Comparison of ENCODE assay signal across 8 cellular contexts in the genomic region with DNA sequence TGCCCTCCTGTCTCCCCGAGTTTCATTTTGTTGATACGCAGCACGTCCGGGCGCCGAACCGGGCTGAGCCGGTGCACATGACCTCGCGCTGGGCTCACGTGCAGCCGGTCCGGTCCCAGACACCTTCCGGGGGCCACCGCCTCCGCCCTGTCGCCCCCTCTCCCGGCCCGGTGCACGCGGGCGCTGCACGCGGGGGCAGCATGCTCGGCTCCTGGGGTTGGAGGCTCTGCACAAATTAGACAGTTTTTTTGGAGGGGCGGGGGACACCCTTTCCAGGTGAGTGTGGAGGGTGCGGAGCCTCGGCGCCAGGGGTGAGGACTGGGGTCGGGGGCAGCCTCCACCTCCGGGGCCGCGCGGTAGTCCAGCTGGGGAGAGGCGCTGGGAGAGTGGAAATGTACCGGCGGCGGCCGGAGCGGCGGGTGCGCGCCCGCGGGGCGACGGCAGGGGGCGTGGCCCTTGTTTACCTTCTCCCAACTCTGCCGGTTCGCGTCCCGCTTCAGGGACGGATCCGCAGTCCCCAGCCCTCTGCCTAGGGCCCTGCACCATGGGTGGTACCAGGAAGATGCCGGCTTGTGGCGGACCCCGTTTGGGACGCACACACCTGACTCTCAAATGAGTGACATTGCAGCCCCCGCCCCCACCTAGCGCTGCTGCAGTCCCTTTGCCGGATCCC. TPM values are rescaled to one million over a fixed set of nuclear protein-coding genes. Genes with fewer than 3 reads are reported as not detected.
A peak's percentile ranks its signal among the peaks of the same experiment; 100 is the strongest.
DNase-seq lines count a peak whose midpoint lies in the region; ATAC-seq and TF ChIP-seq lines count a peak whose summit lies in the region.

No MANE protein-coding gene starts in this region.

- peak overlapping the region; percentile 55 for H2BK15ac ChIP-seq in neuronal stem cell (ENCODE audit: low read length)

- no peaks in the 10 kb centered on the region for H3K79me1 ChIP-seq in neuronal stem cell (ENCODE audit: low read depth, low read length)

- DNase-seq in BE2C, result peak; percentile 88
- DNase-seq in activated gamma-delta T cell (lab: John Stamatoyannopoulos, UW), result peak; percentile 52
- DNase-seq in neuronal stem cell (ENCODE audit: low spot score), result peak; percentile 55
- no peak for DNase-seq in thoracic aorta (ENCODE audit: low spot score)

- no peak overlapping the region for H4K8ac ChIP-seq in neuronal stem cell (ENCODE audit: low read depth, low read length)

- H2BK120ac ChIP-seq in neuronal stem cell (ENCODE audit: low read depth, low read length), result peak overlapping the region; percentile 61

- H3K4me1 ChIP-seq in BE2C (0 out of 2 replicates have a peak, but pooled peaks cover 2% of the 10 kb centered on the region), gastroesophageal sphincter (peaks cover 2 to 54% (median 33%) of the 10 kb centered on the region in 3 donors), neuronal stem cell (ENCODE audit: control insufficient read depth in 2 of 2, insufficient read depth in 1 of 2, low read depth in 1 of 2, low read length in 2 of 2) (peaks cover 8 to 24% of the 10 kb centered on the region in 2 donors), thoracic aorta (ENCODE audit: control insufficient read depth in 1 of 2, low read depth in 2 of 2) (peaks cover 36 to 48% of the 10 kb centered on the region in 2 donors)

- peak overlapping the region; percentile 96 to 100 (median 100) for H3K27ac ChIP-seq in gastroesophageal sphincter
- H3K27ac ChIP-seq in neuronal stem cell (replicated peaks; ENCODE audit: low read length), result no peak overlapping the region
- peak overlapping the region; percentile 99 to 100 for H3K27ac ChIP-seq in thoracic aorta

- H3K4ac ChIP-seq in neuronal stem cell (ENCODE audit: low read length), result no peak overlapping the region

- TF ChIP-seq CTCF in BE2C (IDR thresholded peaks at IDR 0.05; ENCODE audit: low read depth, low read length), result peak; percentile 42
- TF ChIP-seq CTCF in gastroesophageal sphincter (IDR thresholded peaks at IDR 0.05), result peak; percentile 23 to 72 (median 54)
- TF ChIP-seq CTCF in thoracic aorta (IDR thresholded peaks at IDR 0.05), result peak; percentile 44

- H3K23ac ChIP-seq in neuronal stem cell (ENCODE audit: low read depth, low read length, poor library complexity), result peak overlapping the region; percentile 21

- 1% methylated on average over 21 of the region's 61 CpGs; no CpG with 5 or more reads in 1 of the 2 donors for WGBS in gastroesophageal sphincter (ENCODE audit: low coverage in 1 of 2), 2 donors
- WGBS in neuronal stem cell (ENCODE audit: extremely low coverage in 2 of 2, insufficient read length in 2 of 2, insufficient replicate concordance in 1 of 2), 2 donors, result no CpG with 5 or more reads among the region's 61 CpGs

- H2AFZ ChIP-seq in neuronal stem cell (ENCODE audit: low read length), result peak overlapping the region; percentile 98

- no peak for TF ChIP-seq EP300 in gastroesophageal sphincter (IDR thresholded peaks at IDR 0.05)

- no peak overlapping the region for H2BK12ac ChIP-seq in neuronal stem cell (ENCODE audit: low read length)

- H3K9me3 ChIP-seq in BE2C, result no peaks in the 10 kb centered on the region
- H3K9me3 ChIP-seq in gastroesophageal sphincter, result no peaks in the 10 kb centered on the region
- no peaks in the 10 kb centered on the region for H3K9me3 ChIP-seq in neuronal stem cell (replicated peaks in 1 of 2; ENCODE audit: control insufficient read depth in 2 of 2, insufficient read depth in 1 of 2, low read depth in 1 of 2, low read length in 2 of 2)
- no peaks in the 10 kb centered on the region for H3K9me3 ChIP-seq in thoracic aorta

- no peak overlapping the region for H3K14ac ChIP-seq in neuronal stem cell (ENCODE audit: low read length)

- peak overlapping the region; percentile 95 for H3K18ac ChIP-seq in neuronal stem cell (ENCODE audit: low read length)

- peak overlapping the region; percentile 71 for H2BK5ac ChIP-seq in neuronal stem cell (ENCODE audit: low read length)

- H2AK5ac ChIP-seq in neuronal stem cell (ENCODE audit: low read depth, low read length), result peak overlapping the region; percentile 76

- H3K9ac ChIP-seq in neuronal stem cell (ENCODE audit: low read depth, low read length, poor library complexity), result peak overlapping the region; percentile 83

- H4K91ac ChIP-seq in neuronal stem cell (ENCODE audit: low read depth, low read length, poor library complexity), result no peak overlapping the region

- peak overlapping the region; percentile 94 for H3K4me2 ChIP-seq in neuronal stem cell (ENCODE audit: insufficient read depth, low read length, poor library complexity, severe bottlenecking)

- peak in 1 of 2 donors; percentile 25 for TF ChIP-seq POLR2A in gastroesophageal sphincter (IDR thresholded peaks at IDR 0.05)

- no peaks in the 10 kb centered on the region for H3K36me3 ChIP-seq in BE2C
- no peaks in the 10 kb centered on the region for H3K36me3 ChIP-seq in gastroesophageal sphincter
- no peaks in the 10 kb centered on the region for H3K36me3 ChIP-seq in neuronal stem cell (replicated peaks in 1 of 2; ENCODE audit: control insufficient read depth in 2 of 2, insufficient read depth in 2 of 2, low read length in 2 of 2)
- H3K36me3 ChIP-seq in thoracic aorta, result no peaks in the 10 kb centered on the region

- H3K4me3 ChIP-seq in BE2C (ENCODE audit: low read depth, low read length) (peak overlapping the region; percentile 90), gastroesophageal sphincter (peak overlapping the region; percentile 72 to 96), neuronal stem cell (ENCODE audit: low read length in 2 of 2) (peak overlapping the region; percentile 79 to 85), thoracic aorta (peak overlapping the region; percentile 98)

- H3K27me3 ChIP-seq in BE2C (no peaks in the 10 kb centered on the region), gastroesophageal sphincter (no peaks in the 10 kb centered on the region), neuronal stem cell (ENCODE audit: control insufficient read depth in 3 of 3, insufficient read depth in 3 of 3, low read depth in 1 of 3, low read length in 3 of 3) (peaks cover 11 to 63% (median 28%) of the 10 kb centered on the region in 3 experiments), thoracic aorta (replicated peaks; ENCODE audit: insufficient read depth) (no peaks in the 10 kb centered on the region)

- ATAC-seq in GM19025 (IDR thresholded peaks at IDR 0.05; ENCODE audit: low read depth, unreplicated experiment) (peak; percentile 8), HG03439 (IDR thresholded peaks at IDR 0.05; ENCODE audit: unreplicated experiment) (peak; percentile 30), gastroesophageal sphincter (peak; percentile 37), thoracic aorta (ENCODE audit: insufficient number of reproducible peaks, low FRiP score, low read depth) (peak; percentile 7)

TF ChIP-seq in PFSK-1, 5 proteins besides CTCF, POLR2A, EP300 and RAD21:
- TF ChIP-seq TAF1 (IDR thresholded peaks at IDR 0.05; ENCODE audit: borderline replicate concordance, insufficient read depth, low read length) (no peak), FOXP2 (optimal IDR thresholded peaks at IDR 0.05; ENCODE audit: borderline replicate concordance, extremely low read depth, extremely low read length, insufficient read depth) (peak; percentile 66), SIN3A (IDR thresholded peaks at IDR 0.05; ENCODE audit: borderline replicate concordance, insufficient read depth, low read length) (peak; percentile 92; the same call in 1 of the 2 replicates)
TF ChIP-seq in PFSK-1: peak in this region for 2.

RNA-seq across cellular contexts. Expression of a gene that starts 1.1 kb away (rescaled TPM):
- polyA plus RNA-seq in BE2C (2012; ENCODE audit: insufficient read depth, insufficient read length, low read depth), result 14.7 TPM
- polyA plus RNA-seq in PFSK-1 (2012; ENCODE audit: insufficient read length, low read depth), result 12.0 TPM
- 100 to 1,000 TPM in 2 of 4 donors, 10 to 100 TPM in 2; 46.0 to 113 (median 89.2) TPM for total RNA-seq in gastroesophageal sphincter
- polyA plus RNA-seq in neuronal stem cell (2013, experiment 1 of 2), result 1.5 TPM
- 1.3 TPM for polyA plus RNA-seq in neuronal stem cell (2013, experiment 2 of 2)
- total RNA-seq in thoracic aorta, result 10 to 100 TPM; 54.0 to 81.3 TPM
